Comparison of ENCODE assay signal across 13 cellular contexts in the genomic region with DNA sequence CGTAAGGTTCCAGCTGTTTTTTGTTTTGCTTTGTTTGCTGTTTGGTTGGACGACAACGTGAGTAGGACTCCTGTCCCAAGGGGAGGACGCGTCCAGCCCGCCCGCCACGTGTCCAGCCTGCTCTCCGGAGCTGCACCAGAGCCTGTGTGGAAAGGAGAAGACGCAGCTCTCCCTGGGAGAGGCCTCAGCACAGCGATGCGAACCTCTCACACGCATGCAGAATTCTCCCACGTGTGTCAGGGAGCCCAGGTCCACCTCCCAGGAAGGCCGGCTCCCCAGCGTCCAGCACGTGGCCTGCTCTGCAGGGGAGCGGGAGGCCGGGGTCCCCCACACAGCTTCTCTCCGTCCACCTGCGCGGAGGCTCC. TPM values are rescaled to one million over a fixed set of nuclear protein-coding genes. Genes with fewer than 3 reads are reported as not detected.
A peak's percentile ranks its signal among the peaks of the same experiment; 100 is the strongest.
DNase-seq lines count a peak whose midpoint lies in the region; ATAC-seq, FAIRE-seq and TF ChIP-seq lines count a peak whose summit lies in the region.
"Had no signal": no experiment of that assay in that cellular context is flagged by ENCODE, and none has a peak within 500 bp of the region (broad histone marks: within the 10 kb centered on the region; RNA-seq: fewer than 3 reads in every experiment).

No MANE protein-coding gene starts in this region.

- in situ Hi-C loops in HAP-1 (cut with MboI; ENCODE audit: low sequenced_read_pairs), result no loop called here

- H3K27me3 ChIP-seq in DND-41 (ENCODE audit: insufficient read depth, low read length, poor library complexity) (no peaks in the 10 kb centered on the region), HAP-1 (ENCODE audit: low read depth) (no peaks in the 10 kb centered on the region)
- H3K27me3 ChIP-seq: neural progenitor cell had no signal

- peak overlapping the region; percentile 83 to 89 for H3K27ac ChIP-seq in A549
- H3K27ac ChIP-seq in DND-41 (ENCODE audit: low read length), result peak overlapping the region; percentile 93
- H3K27ac ChIP-seq: neural progenitor cell had no signal

- WGBS in A549 (ENCODE audit: missing lambda C conversion rate), result 86% methylated on average over 20 of the region's 22 CpGs

- BruUV-seq in MCF 10A (replicated peaks; lab: Mats Ljungman, UMichigan), result no TSS peak

- H4K20me1 ChIP-seq in DND-41 (ENCODE audit: insufficient read depth, low read length), result no peaks in the 10 kb centered on the region

- no peaks in the 10 kb centered on the region for H3K9me3 ChIP-seq in A549
- no peaks in the 10 kb centered on the region for H3K9me3 ChIP-seq in DND-41 (ENCODE audit: insufficient read depth, low read length, severe bottlenecking)
- no peaks in the 10 kb centered on the region for H3K9me3 ChIP-seq in HAP-1

- H3K27me3 Mint-ChIP-seq in MCF 10A (ENCODE audit: insufficient read depth, unreplicated experiment) (no peaks in the 10 kb centered on the region), natural killer cell (ENCODE audit: low read depth in 2 of 2) (no peaks in the 10 kb centered on the region)

- no peaks in the 10 kb centered on the region for H3K36me3 Mint-ChIP-seq in MCF 10A (ENCODE audit: insufficient read depth, unreplicated experiment)
- no peaks in the 10 kb centered on the region for H3K36me3 Mint-ChIP-seq in natural killer cell
- H3K36me3 Mint-ChIP-seq: neural progenitor cell had no signal

- TF ChIP-seq POLR2A in A549 (IDR thresholded peaks at IDR 0.05; ENCODE audit: low read length), result no peak

- H3K27ac Mint-ChIP-seq in MCF 10A (ENCODE audit: low read depth, unreplicated experiment) (peak overlapping the region; percentile 78), natural killer cell (peak overlapping the region; percentile 90 to 95)
- H3K27ac Mint-ChIP-seq: HFFc6, neural progenitor cell had no signal

- peaks cover 16% of the 10 kb centered on the region for H3K79me2 ChIP-seq in DND-41 (ENCODE audit: insufficient read depth, low read length)

- intact Hi-C loops in MCF 10A (cut with micrococcal nuclease) (loop anchor here (1.0 kb wide), 1 partner anchor 40 kb away; no protein-coding TSS in a partner anchor), natural killer cell (cut with micrococcal nuclease) (no loop called here)

- no peaks in the 10 kb centered on the region for H3K36me3 ChIP-seq in DND-41 (ENCODE audit: insufficient read depth, low read length)
- no peaks in the 10 kb centered on the region for H3K36me3 ChIP-seq in HAP-1 (replicated peaks)
- H3K36me3 ChIP-seq: neural progenitor cell had no signal

- TF ChIP-seq RAD21 in A549 (conservative IDR thresholded peaks at IDR 0.05 in 1 of 2, IDR thresholded peaks at IDR 0.05 in 1 of 2), result no peak

- CTCF ChIA-PET in A549 (lab: Yijun Ruan, JAX) (interaction anchor here (0.7 to 1.9 kb wide), 8 partner anchors 9 to 86 kb away, joined by 3 to 7 read pairs (median 4); no protein-coding TSS in a partner anchor), MCF 10A (lab: Yijun Ruan, JAX) (interaction anchor here (0.7 to 2.3 kb wide), 4 partner anchors 14 to 54 kb away, joined by 3 to 15 read pairs (median 5); no protein-coding TSS in a partner anchor)

- peak overlapping the region; percentile 67 for H3K9ac ChIP-seq in DND-41 (ENCODE audit: low read depth, low read length)
- H3K9ac ChIP-seq: neural progenitor cell had no signal

- H3K9me3 Mint-ChIP-seq in MCF 10A (ENCODE audit: unreplicated experiment) (no peaks in the 10 kb centered on the region), natural killer cell (no peaks in the 10 kb centered on the region)

- FAIRE-seq in A549 (lab: Jason Lieb, UNC), result no peak

- H3K4me1 Mint-ChIP-seq in MCF 10A (ENCODE audit: insufficient read depth, unreplicated experiment) (peaks cover 26% of the 10 kb centered on the region), natural killer cell (peaks cover 52 to 62% of the 10 kb centered on the region in 2 donors)

- H2AFZ ChIP-seq in DND-41 (ENCODE audit: low read depth, low read length), result peak overlapping the region; percentile 18; the same call in 1 of the 2 replicates
- H2AFZ ChIP-seq: neural progenitor cell had no signal

- H3K4me1 ChIP-seq in A549 (peaks cover 21% of the 10 kb centered on the region), DND-41 (ENCODE audit: insufficient read depth, low read length) (peaks cover 53% of the 10 kb centered on the region), HAP-1 (no peaks in the 10 kb centered on the region)
- H3K4me1 ChIP-seq: neural progenitor cell had no signal

- POLR2A ChIA-PET in A549 (lab: Yijun Ruan, JAX), result interaction anchor here (1.1 to 1.5 kb wide), 2 partner anchors 13 to 37 kb away, joined by 4 to 9 read pairs; partner anchors contain the start of gene DNAJB6
- POLR2A ChIA-PET in MCF 10A (lab: Yijun Ruan, JAX), result interaction anchor here (0.8 to 2.5 kb wide), 6 partner anchors 9 to 38 kb away, joined by 3 to 15 read pairs (median 4); no protein-coding TSS in a partner anchor

- H3K4me3 Mint-ChIP-seq in MCF 10A (ENCODE audit: unreplicated experiment) (no peak overlapping the region), natural killer cell (peak overlapping the region; percentile 1)
- H3K4me3 Mint-ChIP-seq: HFFc6, neural progenitor cell had no signal

- TF ChIP-seq CTCF in A549 (IDR thresholded peaks at IDR 0.05) (no peak), DND-41 (IDR thresholded peaks at IDR 0.05; ENCODE audit: borderline replicate concordance, extremely low read depth, low read length, poor library complexity, severe bottlenecking) (no peak), MCF 10A (IDR thresholded peaks at IDR 0.05; ENCODE audit: unreplicated experiment) (no peak), natural killer cell (IDR thresholded peaks at IDR 0.05) (no peak)

- DNase-seq in A549 (ENCODE audit: low read depth in 1 of 2, low spot score in 1 of 2) (no peak), DND-41 (peak; percentile 18), MCF 10A (ENCODE audit: unreplicated experiment) (no peak), natural killer cell (no peak), GM03348 (ENCODE audit: low spot score) (no peak), HAP-1 (ENCODE audit: low spot score in 2 of 2) (no peak), NOMO-1 (lab: John Stamatoyannopoulos, UW; ENCODE audit: unreplicated experiment in 2 of 2) (no peak)
- no peak for DNase-seq in activated CD8-positive, alpha-beta memory T cell treated with anti-CD3 and anti-CD28 coated beads for 24 hours
- DNase-seq: activated CD4-positive, CD25-positive, alpha-beta regulatory T cell; HFFc6; NCI-H526; SIG-M5 had no signal

- ATAC-seq in A549, result peak in 1 of 2 experiments; percentile 25; a peak in 3 of 6 replicates
- ATAC-seq in DND-41 (ENCODE audit: insufficient read depth, low read depth), result no peak
- ATAC-seq in natural killer cell, result no peak

- H3K4me2 ChIP-seq in A549 (peak overlapping the region; percentile 87), DND-41 (ENCODE audit: insufficient read depth, low read length) (peak overlapping the region; percentile 64)
- H3K4me2 ChIP-seq: neural progenitor cell had no signal

- H3K4me3 ChIP-seq in A549, result peak overlapping the region; percentile 36
- peak overlapping the region in 1 of 2 experiments; percentile 50; a peak in 1 of 4 replicates for H3K4me3 ChIP-seq in DND-41 (ENCODE audit: low read depth in 1 of 2, low read length in 2 of 2)
- no peak overlapping the region for H3K4me3 ChIP-seq in HAP-1
- H3K4me3 ChIP-seq: neural progenitor cell had no signal

- no peak for TF ChIP-seq EP300 in A549 (IDR thresholded peaks at IDR 0.05)

TF ChIP-seq in A549, 52 proteins besides CTCF, POLR2A, EP300 and RAD21:
- TF ChIP-seq, protein P1, sequence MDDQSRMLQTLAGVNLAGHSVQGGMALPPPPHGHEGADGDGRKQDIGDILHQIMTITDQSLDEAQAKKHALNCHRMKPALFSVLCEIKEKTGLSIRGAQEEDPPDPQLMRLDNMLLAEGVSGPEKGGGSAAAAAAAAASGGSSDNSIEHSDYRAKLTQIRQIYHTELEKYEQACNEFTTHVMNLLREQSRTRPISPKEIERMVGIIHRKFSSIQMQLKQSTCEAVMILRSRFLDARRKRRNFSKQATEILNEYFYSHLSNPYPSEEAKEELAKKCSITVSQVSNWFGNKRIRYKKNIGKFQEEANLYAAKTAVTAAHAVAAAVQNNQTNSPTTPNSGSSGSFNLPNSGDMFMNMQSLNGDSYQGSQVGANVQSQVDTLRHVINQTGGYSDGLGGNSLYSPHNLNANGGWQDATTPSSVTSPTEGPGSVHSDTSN (IDR thresholded peaks at IDR 0.05), result no peak
- no peak for TF ChIP-seq FOSB (CRISPR knock-in tag; IDR thresholded peaks at IDR 0.05)
- TF ChIP-seq KDM1A (IDR thresholded peaks at IDR 0.05; ENCODE audit: low read depth), result no peak
- TF ChIP-seq HEYL (CRISPR knock-in tag; IDR thresholded peaks at IDR 0.05), result no peak
- TF ChIP-seq HOXA7 (CRISPR knock-in tag; IDR thresholded peaks at IDR 0.05), result no peak

RNA-seq across cellular contexts. Expression of gene DNAJB6, which starts 36.4 kb away (rescaled TPM):
- polyA plus RNA-seq in A549 (2011; rRNA removed) (71.2 and 117 TPM in 2 replicates), A549 (2017; fragmentation: RNase III; extraction: RNeasy Plus Mini Kit Qiagen cat#74134 plus additional on column Dnase treatment) (128 to 136 TPM (median 131 TPM) in 3 replicates)
- polyA plus RNA-seq in A549 (2012; cell fraction: cytosol; rRNA removed), result 58.0 and 60.0 TPM in 2 replicates
- 64.6 and 79.2 TPM in 2 replicates for polyA plus RNA-seq in A549 (2012; cell fraction: nucleus; rRNA removed)
- 19.9 and 22.8 TPM in 2 replicates for polyA minus RNA-seq in A549 (2011; rRNA and poly(A)+ RNA removed)
- total RNA-seq in MCF 10A (2022) (110 and 124 TPM in 2 replicates), natural killer cell (100 to 1,000 TPM; 309 to 343 (median 340) TPM)
